Comparison of ENCODE assay signal across 1 cellular context in genomic region chr6:47079638-47080037, GRCh38.
TF ChIP-seq lines count a peak whose summit lies in the region.

No MANE protein-coding gene starts in this region.

TF ChIP-seq in WTC11, 78 proteins besides CTCF, POLR2A, EP300 and RAD21 (continued from another document):
- TF ChIP-seq AR (CRISPR knock-in tag; IDR thresholded peaks at IDR 0.05) (no peak), SMAD3 (CRISPR knock-in tag; IDR thresholded peaks at IDR 0.05; ENCODE audit: borderline replicate concordance) (no peak), ZNF396 (CRISPR knock-in tag; IDR thresholded peaks at IDR 0.05; ENCODE audit: borderline replicate concordance) (no peak), MLX (CRISPR knock-in tag; IDR thresholded peaks at IDR 0.05) (no peak), JUN (CRISPR knock-in tag; IDR thresholded peaks at IDR 0.05) (no peak), SP1 (CRISPR knock-in tag; conservative IDR thresholded peaks at IDR 0.05) (no peak), GRHL2 (CRISPR knock-in tag; IDR thresholded peaks at IDR 0.05; ENCODE audit: insufficient replicate concordance, severe bottlenecking) (no peak)
TF ChIP-seq in WTC11: peak in this region for 0.
